Comparison of ENCODE assay signal across 8 cellular contexts in genomic region chr1:210360852-210361477, GRCh38. TPM values are rescaled to one million over a fixed set of nuclear protein-coding genes. Genes with fewer than 3 reads are reported as not detected.
DNase-seq lines count a peak whose midpoint lies in the region; ATAC-seq and TF ChIP-seq lines count a peak whose summit lies in the region.

No MANE protein-coding gene starts in this region.

- ATAC-seq in GM18498 (IDR thresholded peaks at IDR 0.05; ENCODE audit: unreplicated experiment) (peak; percentile 60), left ventricle myocardium superior (peak; percentile 59), HG03139 (IDR thresholded peaks at IDR 0.05; ENCODE audit: unreplicated experiment) (no peak), HG03159 (IDR thresholded peaks at IDR 0.05; ENCODE audit: unreplicated experiment) (no peak)
- ATAC-seq in activated CD8-positive, alpha-beta T cell treated with anti-CD3 and anti-CD28 coated beads for 36 hours = peak; percentile 73
- peak; percentile 50 to 61 for ATAC-seq in stimulated activated naive B cell treated with anti-CD40 and anti-IgM and Interleukin-4, amounts not matched to agents 10 μg/mL and 1 μg/mL and 100 μg/mL, for 72 hours (replicated peaks)

- no peak overlapping the region for H3K4me3 Mint-ChIP-seq in activated CD8-positive, alpha-beta T cell treated with anti-CD3 and anti-CD28 coated beads for 36 hours
- no peak overlapping the region for H3K4me3 Mint-ChIP-seq in stimulated activated naive B cell treated with anti-CD40 and anti-IgM and Interleukin-4, amounts not matched to agents 10 μg/mL and 1 μg/mL and 100 μg/mL, for 72 hours

- DNase-seq in AG10803 (ENCODE audit: low read depth) = peak; percentile 72
- peak; percentile 38 for DNase-seq in Jurkat, Clone E6-1 (ENCODE audit: low read depth, low spot score)
- no peak for DNase-seq in activated CD8-positive, alpha-beta T cell treated with anti-CD3 and anti-CD28 coated beads for 36 hours
- no peak for DNase-seq in left ventricle myocardium superior
- DNase-seq in stimulated activated naive B cell treated with anti-CD40 and anti-IgM and Interleukin-4, amounts not matched to agents 10 μg/mL and 1 μg/mL and 100 μg/mL, for 72 hours = no peak

- H3K27ac Mint-ChIP-seq in activated CD8-positive, alpha-beta T cell treated with anti-CD3 and anti-CD28 coated beads for 36 hours = no peak overlapping the region
- H3K27ac Mint-ChIP-seq in stimulated activated naive B cell treated with anti-CD40 and anti-IgM and Interleukin-4, amounts not matched to agents 10 μg/mL and 1 μg/mL and 100 μg/mL, for 72 hours = no peak overlapping the region

- H3K9me3 Mint-ChIP-seq in activated CD8-positive, alpha-beta T cell treated with anti-CD3 and anti-CD28 coated beads for 36 hours = peaks cover 2% of the 10 kb centered on the region
- H3K9me3 Mint-ChIP-seq in stimulated activated naive B cell treated with anti-CD40 and anti-IgM and Interleukin-4, amounts not matched to agents 10 μg/mL and 1 μg/mL and 100 μg/mL, for 72 hours = no peaks in the 10 kb centered on the region

- CTCF ChIA-PET in activated CD8-positive, alpha-beta T cell treated with anti-CD3 and anti-CD28 coated beads for 36 hours (lab: Charles Lee) = interaction anchor here (0.7 to 3.0 kb wide), 16 partner anchors 9 to 824 kb away, joined by 3 to 21 read pairs (median 4); no protein-coding TSS in a partner anchor

- H3K27me3 Mint-ChIP-seq in activated CD8-positive, alpha-beta T cell treated with anti-CD3 and anti-CD28 coated beads for 36 hours = no peaks in the 10 kb centered on the region
- no peaks in the 10 kb centered on the region for H3K27me3 Mint-ChIP-seq in stimulated activated naive B cell treated with anti-CD40 and anti-IgM and Interleukin-4, amounts not matched to agents 10 μg/mL and 1 μg/mL and 100 μg/mL, for 72 hours

- H3K4me3 ChIP-seq in AG10803 (ENCODE audit: low read length) = no peak overlapping the region
- H3K4me3 ChIP-seq in Jurkat, Clone E6-1 (ENCODE audit: low read length) = no peak overlapping the region

- intact Hi-C loops in activated CD8-positive, alpha-beta T cell treated with anti-CD3 and anti-CD28 coated beads for 36 hours (cut with micrococcal nuclease) = loop anchor here (5.0 kb wide), 1 partner anchor 36 kb away; no protein-coding TSS in a partner anchor
- intact Hi-C loops in left ventricle myocardium superior (cut with micrococcal nuclease) = loop anchor here (5.0 kb wide), 1 partner anchor 36 kb away; no protein-coding TSS in a partner anchor

- H3K4me1 Mint-ChIP-seq in activated CD8-positive, alpha-beta T cell treated with anti-CD3 and anti-CD28 coated beads for 36 hours (ENCODE audit: low read depth) = peaks cover 4% of the 10 kb centered on the region
- H3K4me1 Mint-ChIP-seq in stimulated activated naive B cell treated with anti-CD40 and anti-IgM and Interleukin-4, amounts not matched to agents 10 μg/mL and 1 μg/mL and 100 μg/mL, for 72 hours = peaks cover 0 to 6% of the 10 kb centered on the region in 2 donors

- H3K36me3 Mint-ChIP-seq in activated CD8-positive, alpha-beta T cell treated with anti-CD3 and anti-CD28 coated beads for 36 hours (ENCODE audit: low read depth) = no peaks in the 10 kb centered on the region
- peaks cover 0 to 5% of the 10 kb centered on the region in 2 donors for H3K36me3 Mint-ChIP-seq in stimulated activated naive B cell treated with anti-CD40 and anti-IgM and Interleukin-4, amounts not matched to agents 10 μg/mL and 1 μg/mL and 100 μg/mL, for 72 hours

- peak; percentile 88 for TF ChIP-seq CTCF in AG10803 (conservative IDR thresholded peaks at IDR 0.05; ENCODE audit: low read length)
- TF ChIP-seq CTCF in activated CD8-positive, alpha-beta T cell treated with anti-CD3 and anti-CD28 coated beads for 36 hours (IDR thresholded peaks at IDR 0.05) = peak; percentile 51

- POLR2A ChIA-PET in activated CD8-positive, alpha-beta T cell treated with anti-CD3 and anti-CD28 coated beads for 36 hours (lab: Charles Lee) = interaction anchor here (1.3 to 1.8 kb wide), 2 partner anchors 13 to 20 kb away, joined by 4 to 8 read pairs; no protein-coding TSS in a partner anchor

RNA-seq across cellular contexts. Expression of gene HHAT, which starts 32.3 kb away (rescaled TPM):
- polyA plus RNA-seq in Jurkat, Clone E6-1 (2012; ENCODE audit: insufficient read depth, insufficient read length) = 1.7 TPM
- total RNA-seq in activated CD8-positive, alpha-beta T cell treated with anti-CD3 and anti-CD28 coated beads for 36 hours = 1 to 10 TPM in 1 of 2 experiments, under 1 TPM in 1; 0.99 to 1.4 TPM
- total RNA-seq in left ventricle myocardium superior = 1.9 TPM

Comparison
In these comparisons a context has a peak if more than half of its experiments do, and no peak if none do; other contexts are left out.
1. DNase-seq: peak in AG10803 (single experiment) and Jurkat, Clone E6-1 (single experiment); none in activated CD8-positive, alpha-beta T cell treated with anti-CD3 and anti-CD28 coated beads for 36 hours (single experiment), left ventricle myocardium superior (single experiment) and stimulated activated naive B cell treated with anti-CD40 and anti-IgM and Interleukin-4, amounts not matched to agents 10 μg/mL and 1 μg/mL and 100 μg/mL, for 72 hours (single experiment).
2. ATAC-seq: peak in GM18498 (single experiment), activated CD8-positive, alpha-beta T cell treated with anti-CD3 and anti-CD28 coated beads for 36 hours (single experiment), left ventricle myocardium superior (single experiment) and stimulated activated naive B cell treated with anti-CD40 and anti-IgM and Interleukin-4, amounts not matched to agents 10 μg/mL and 1 μg/mL and 100 μg/mL, for 72 hours (2 of 2); none in HG03139 (single experiment) and HG03159 (single experiment).